In the genomic region with DNA sequence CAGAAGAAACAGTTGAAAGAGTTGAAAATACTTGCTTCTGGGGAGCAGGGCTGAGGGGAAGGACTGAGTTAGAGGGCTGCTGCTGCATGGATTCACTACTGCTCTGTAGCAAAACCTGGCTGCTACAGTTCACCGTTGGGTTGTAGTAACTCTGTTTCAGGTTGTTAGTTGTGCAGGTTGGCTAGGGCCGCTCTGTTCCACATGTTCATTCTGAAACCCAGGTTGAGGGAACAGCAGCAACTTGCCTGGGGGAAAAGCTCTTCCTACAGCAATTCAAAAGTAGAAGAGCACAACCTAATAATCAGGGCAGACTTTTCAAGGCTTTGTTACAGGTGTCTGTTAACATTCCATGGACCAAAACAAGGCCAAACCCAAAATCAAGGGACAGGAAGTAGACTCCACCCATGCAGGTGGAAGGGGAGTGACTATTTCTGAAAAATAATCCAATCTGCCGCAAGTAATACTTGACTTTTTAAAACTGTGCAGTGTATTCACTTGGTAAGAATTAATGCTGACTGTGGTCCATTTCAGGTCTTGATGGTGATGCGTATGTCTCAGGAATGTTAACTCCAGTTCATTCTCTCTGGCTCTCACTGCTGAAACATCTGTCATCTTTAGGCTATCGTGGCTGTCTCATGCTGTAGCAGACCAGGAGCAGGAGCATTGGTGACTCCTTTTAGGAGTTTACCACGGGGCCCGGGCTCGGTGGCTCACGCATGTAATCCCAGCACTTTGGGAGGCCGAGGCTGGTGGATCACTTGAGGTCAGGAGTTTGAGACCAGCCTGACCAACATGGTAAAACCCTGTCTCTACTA, we compare ENCODE assay signal across 11 cellular contexts. TPM values are rescaled to one million over a fixed set of nuclear protein-coding genes. Genes with fewer than 3 reads are reported as not detected.
DNase-seq lines count a peak whose midpoint lies in the region; ATAC-seq, FAIRE-seq and TF ChIP-seq lines count a peak whose summit lies in the region.
"Had no signal": no experiment of that assay in that cellular context is flagged by ENCODE, and none has a peak within 500 bp of the region (broad histone marks: within the 10 kb centered on the region; RNA-seq: fewer than 3 reads in every experiment).

No MANE protein-coding gene starts in this region.

- peak overlapping the region; percentile 89 to 98 (median 95) for H3K27ac Mint-ChIP-seq in CD4-positive, CD25-positive, alpha-beta regulatory T cell
- H3K27ac Mint-ChIP-seq in GM23338 (no peak overlapping the region), endothelial cell (ENCODE audit: unreplicated experiment) (no peak overlapping the region)
- H3K27ac Mint-ChIP-seq in activated naive CD8-positive, alpha-beta T cell = peak overlapping the region; percentile 94

- H2AFZ ChIP-seq in GM23338 = peak overlapping the region; percentile 16; the same call in 1 of the 2 replicates

- H3K4me1 Mint-ChIP-seq in CD4-positive, CD25-positive, alpha-beta regulatory T cell = peaks cover 32 to 61% (median 45%) of the 10 kb centered on the region in 4 donors
- H3K4me1 Mint-ChIP-seq in GM23338 = 0 out of 3 replicates have a peak, but pooled peaks cover 4% of the 10 kb centered on the region
- peaks cover 57% of the 10 kb centered on the region for H3K4me1 Mint-ChIP-seq in activated naive CD8-positive, alpha-beta T cell (ENCODE audit: low read depth)
- H3K4me1 Mint-ChIP-seq in endothelial cell (ENCODE audit: unreplicated experiment) = peaks cover 17% of the 10 kb centered on the region

- peaks cover 0 to 1% (median 0%) of the 10 kb centered on the region in 7 donors for H3K9me3 Mint-ChIP-seq in CD4-positive, CD25-positive, alpha-beta regulatory T cell
- H3K9me3 Mint-ChIP-seq in GM23338 = peaks cover 14% of the 10 kb centered on the region; the same call in 2 of the 3 replicates
- H3K9me3 Mint-ChIP-seq in activated naive CD8-positive, alpha-beta T cell (ENCODE audit: low read depth) = no peaks in the 10 kb centered on the region
- peaks cover 4% of the 10 kb centered on the region for H3K9me3 Mint-ChIP-seq in endothelial cell (ENCODE audit: unreplicated experiment)

- peak overlapping the region; percentile 74 to 98 (median 88) for H3K4me3 Mint-ChIP-seq in CD4-positive, CD25-positive, alpha-beta regulatory T cell
- H3K4me3 Mint-ChIP-seq in GM23338 = no peak overlapping the region
- peak overlapping the region; percentile 13 for H3K4me3 Mint-ChIP-seq in activated naive CD8-positive, alpha-beta T cell
- no peak overlapping the region for H3K4me3 Mint-ChIP-seq in endothelial cell (ENCODE audit: unreplicated experiment)

- H3K27me3 ChIP-seq in CD4-positive, CD25-positive, alpha-beta regulatory T cell (ENCODE audit: control insufficient read depth, insufficient read depth, low read length) = no peaks in the 10 kb centered on the region
- no peaks in the 10 kb centered on the region for H3K27me3 ChIP-seq in GM23338 (ENCODE audit: insufficient read depth)
- H3K27me3 ChIP-seq: thyroid gland had no signal

- peaks cover 49% of the 10 kb centered on the region for H3K4me1 ChIP-seq in CD4-positive, CD25-positive, alpha-beta regulatory T cell (ENCODE audit: control insufficient read depth, insufficient read depth, low read length, poor library complexity, severe bottlenecking)
- peaks cover 8% of the 10 kb centered on the region; the same call in 1 of the 2 replicates for H3K4me1 ChIP-seq in GM23338 (ENCODE audit: insufficient read depth)
- H3K4me1 ChIP-seq in kidney (ENCODE audit: control insufficient read depth in 1 of 2, insufficient read depth in 1 of 2, low read depth in 1 of 2, low read length in 2 of 2) = peaks cover 4 to 5% of the 10 kb centered on the region in 2 donors

- ATAC-seq in CD4-positive, CD25-positive, alpha-beta regulatory T cell (ENCODE audit: low read depth in 2 of 2) = no peak
- ATAC-seq in GM23338 (no peak), left colon (no peak)
- ATAC-seq: esophagus mucosa had no signal

- no peak for TF ChIP-seq CTCF in GM23338 (conservative IDR thresholded peaks at IDR 0.05; ENCODE audit: low read depth in 2 of 2)
- no peak for TF ChIP-seq CTCF in kidney (IDR thresholded peaks at IDR 0.05; ENCODE audit: borderline replicate concordance, extremely low read depth, insufficient read depth)
- no peak for TF ChIP-seq CTCF in endothelial cell (IDR thresholded peaks at IDR 0.05; ENCODE audit: unreplicated experiment)
- no peak for TF ChIP-seq CTCF in lower leg skin (IDR thresholded peaks at IDR 0.05)

- no peaks in the 10 kb centered on the region for H3K79me2 ChIP-seq in GM23338 (replicated peaks; ENCODE audit: insufficient read depth)

- DNase-seq in CD4-positive, CD25-positive, alpha-beta regulatory T cell = peak in 1 of 3 donors; percentile 79
- no peak for DNase-seq in GM23338 (ENCODE audit: low spot score)
- DNase-seq in kidney glomerular epithelial cell (lab: John Stamatoyannopoulos, UW) = peak; percentile 11
- DNase-seq in left colon = no peak
- DNase-seq in kidney = no peak
- no peak for DNase-seq in endothelial cell (ENCODE audit: low spot score)
- DNase-seq in lower leg skin (ENCODE audit: low spot score in 2 of 2) = no peak
- DNase-seq: KBM-7, thyroid gland had no signal

- peak overlapping the region; percentile 92 for H3K27ac ChIP-seq in CD4-positive, CD25-positive, alpha-beta regulatory T cell (ENCODE audit: insufficient read depth, low read length, poor library complexity, severe bottlenecking)
- no peak overlapping the region for H3K27ac ChIP-seq in GM23338 (ENCODE audit: low read depth)
- no peak overlapping the region for H3K27ac ChIP-seq in kidney (ENCODE audit: low read depth in 2 of 2, low read length in 2 of 2)
- H3K27ac ChIP-seq: thyroid gland had no signal

- no peak overlapping the region for H3K9ac ChIP-seq in kidney (ENCODE audit: low read length in 2 of 2)

- FAIRE-seq in kidney (lab: Jason Lieb, UNC) = no peak

- no peak overlapping the region for H3K4me2 ChIP-seq in GM23338

- peaks cover 7% of the 10 kb centered on the region for H3K27me3 Mint-ChIP-seq in CD4-positive, CD25-positive, alpha-beta regulatory T cell
- H3K27me3 Mint-ChIP-seq in GM23338 (ENCODE audit: insufficient read depth, low read depth, poor library complexity) (peaks cover 13% of the 10 kb centered on the region), endothelial cell (ENCODE audit: unreplicated experiment) (peaks cover 1% of the 10 kb centered on the region)
- H3K27me3 Mint-ChIP-seq in activated naive CD8-positive, alpha-beta T cell = no peaks in the 10 kb centered on the region

- no peaks in the 10 kb centered on the region for H3K36me3 Mint-ChIP-seq in CD4-positive, CD25-positive, alpha-beta regulatory T cell
- H3K36me3 Mint-ChIP-seq in GM23338 (ENCODE audit: low read depth) (peaks cover 6% of the 10 kb centered on the region), endothelial cell (ENCODE audit: low read depth, unreplicated experiment) (peaks cover under 1% of the 10 kb centered on the region)
- peaks cover 2% of the 10 kb centered on the region for H3K36me3 Mint-ChIP-seq in activated naive CD8-positive, alpha-beta T cell

- no peaks in the 10 kb centered on the region for H3K9me3 ChIP-seq in CD4-positive, CD25-positive, alpha-beta regulatory T cell (ENCODE audit: control insufficient read depth in 2 of 2, low read length in 2 of 2)
- H3K9me3 ChIP-seq in kidney (ENCODE audit: control insufficient read depth in 1 of 2, low read length in 2 of 2) = no peaks in the 10 kb centered on the region
- H3K9me3 ChIP-seq: thyroid gland had no signal

- WGBS in lower leg skin, 2 donors = 89 to 90% methylated on average over 10 of the region's 10 CpGs

- no peaks in the 10 kb centered on the region for H3K36me3 ChIP-seq in CD4-positive, CD25-positive, alpha-beta regulatory T cell (ENCODE audit: control insufficient read depth, insufficient read depth, low read length)
- H3K36me3 ChIP-seq in GM23338 (ENCODE audit: insufficient read depth) (no peaks in the 10 kb centered on the region), kidney (ENCODE audit: control insufficient read depth in 1 of 2, insufficient read depth in 2 of 2, low read length in 2 of 2) (no peaks in the 10 kb centered on the region)
- H3K36me3 ChIP-seq: thyroid gland had no signal

- H3K4me3 ChIP-seq in CD4-positive, CD25-positive, alpha-beta regulatory T cell (ENCODE audit: low read depth, low read length) = peak overlapping the region; percentile 77
- H3K4me3 ChIP-seq in GM23338 = no peak overlapping the region
- no peak overlapping the region for H3K4me3 ChIP-seq in kidney (ENCODE audit: low read length in 2 of 2)
- H3K4me3 ChIP-seq in lower leg skin (ENCODE audit: low read depth, poor library complexity, severe bottlenecking) = no peak overlapping the region
- H3K4me3 ChIP-seq: thyroid gland had no signal

- intact Hi-C loops in left colon (cut with DNase I, micrococcal nuclease) (no loop called here), kidney (cut with DNase I) (no loop called here), lower leg skin (cut with DNase I; ENCODE audit: low total_unique reads) (no loop called here)

- peaks cover 3% of the 10 kb centered on the region; the same call in 1 of the 2 replicates for H3F3A ChIP-seq in GM23338 (replicated peaks; ENCODE audit: low read depth)

- no peaks in the 10 kb centered on the region for H4K20me1 ChIP-seq in GM23338 (replicated peaks; ENCODE audit: insufficient read depth)

- no peaks in the 10 kb centered on the region for H3K9me2 ChIP-seq in GM23338 (ENCODE audit: insufficient read depth)

- no peak for TF ChIP-seq POLR2A in lower leg skin (IDR thresholded peaks at IDR 0.05)

RNA-seq across cellular contexts. Expression of gene PARK7, which starts 5.1 kb away (rescaled TPM):
- 150 TPM for total RNA-seq in CD4-positive, CD25-positive, alpha-beta regulatory T cell
- 100 to 1,000 TPM; 453 to 527 (median 478) TPM for polyA plus RNA-seq in CD4-positive, CD25-positive, alpha-beta regulatory T cell
- 178 and 184 TPM in 2 replicates for total RNA-seq in GM23338 (2014; rRNA removed; shearing (Covaris generic))
- polyA plus RNA-seq in GM23338 (2016; fragmentation: Nextera tagmentation; extraction: Ambion mirVana) = 592 and 679 TPM in 2 replicates
- 100 to 1,000 TPM; 167 to 171 TPM for total RNA-seq in left colon
- total RNA-seq in kidney = 239 TPM
- polyA plus RNA-seq in kidney (ENCODE audit: insufficient read depth, low read depth, low replicate concordance) = 481 TPM
- 223 TPM for total RNA-seq in endothelial cell (ENCODE audit: unreplicated experiment)
- total RNA-seq in lower leg skin = 10 to 100 TPM; 74.8 to 94.0 (median 87.8) TPM

RNA-seq across cellular contexts. Expression of gene TNFRSF9, which starts 15.8 kb away (rescaled TPM):
- total RNA-seq in CD4-positive, CD25-positive, alpha-beta regulatory T cell = 30.9 TPM
- polyA plus RNA-seq in CD4-positive, CD25-positive, alpha-beta regulatory T cell = 10 to 100 TPM; 10.3 to 35.6 (median 23.0) TPM
- total RNA-seq in GM23338 (2014; rRNA removed; shearing (Covaris generic)) = not detected in 2 replicates
- polyA plus RNA-seq in GM23338 (2016; fragmentation: Nextera tagmentation; extraction: Ambion mirVana) = not detected in 2 replicates
- total RNA-seq in left colon = under 1 TPM; 0.09 to 0.50 TPM
- 0.54 TPM for total RNA-seq in kidney
- not detected for polyA plus RNA-seq in kidney (ENCODE audit: insufficient read depth, low read depth, low replicate concordance)
- total RNA-seq in endothelial cell (ENCODE audit: unreplicated experiment) = 4.8 TPM
- total RNA-seq in lower leg skin = under 1 TPM in 1 of 4 donors, not detected in 3; 0.29 TPM

Comparison
In these comparisons a context has a peak if more than half of its experiments do, and no peak if none do; other contexts are left out.
1. H3K27ac Mint-ChIP-seq: peak in CD4-positive, CD25-positive, alpha-beta regulatory T cell (3 of 3) and activated naive CD8-positive, alpha-beta T cell (single experiment); none in GM23338 (single experiment) and endothelial cell (single experiment).
2. H3K4me3 Mint-ChIP-seq: peak in CD4-positive, CD25-positive, alpha-beta regulatory T cell (4 of 4) and activated naive CD8-positive, alpha-beta T cell (single experiment); none in GM23338 (single experiment) and endothelial cell (single experiment).